Comparison of ENCODE assay signal across 21 cellular contexts in genomic region chr2:106257135-106257534, GRCh38.
"Had no signal": no experiment of that assay in that cellular context is flagged by ENCODE, and none has a peak within 500 bp of the region (broad histone marks: within the 10 kb centered on the region; RNA-seq: fewer than 3 reads in every experiment).

No MANE protein-coding gene starts in this region.

- H3K4me3 Mint-ChIP-seq: dendritic cell treated with granulocyte-macrophage colony-stimulating factor and Interleukin-4, amounts not matched to agents 40 ng/mL and 50 ng/mL, for 4 days; effector memory CD8-positive, alpha-beta T cell; endodermal cell had no signal

- DNase-seq: colonic mucosa; cortex of kidney; dermis blood vessel endothelial cell; dorsolateral prefrontal cortex; effector CD4-positive, alpha-beta T cell; effector CD8-positive, alpha-beta T cell; effector memory CD4-positive, alpha-beta T cell; effector memory CD8-positive, alpha-beta T cell; endodermal cell; erythroblast; esophagus squamous epithelium; foreskin fibroblast; foreskin keratinocyte; foreskin melanocyte; gastrocnemius medialis; glutamatergic neuron; heart left ventricle; heart right ventricle had no signal

- ATAC-seq: effector memory CD8-positive, alpha-beta T cell; esophagus mucosa; foreskin keratinocyte; gastrocnemius medialis; gastroesophageal sphincter; heart left ventricle; heart right ventricle had no signal

- H3K27ac Mint-ChIP-seq: dendritic cell treated with granulocyte-macrophage colony-stimulating factor and Interleukin-4, amounts not matched to agents 40 ng/mL and 50 ng/mL, for 4 days; endodermal cell had no signal

- H3K9me3 Mint-ChIP-seq: dendritic cell treated with granulocyte-macrophage colony-stimulating factor and Interleukin-4, amounts not matched to agents 40 ng/mL and 50 ng/mL, for 4 days; effector memory CD8-positive, alpha-beta T cell; endodermal cell had no signal

- H3K4me1 Mint-ChIP-seq: endodermal cell had no signal
